27 cellular contexts compared by ENCODE assay signal in genomic region chr11:33741806-33742205, GRCh38. TPM values are rescaled to one million over a fixed set of nuclear protein-coding genes. Genes with fewer than 3 reads are reported as not detected.
"Had no signal": no experiment of that assay in that cellular context is flagged by ENCODE, and none has a peak within 500 bp of the region (broad histone marks: within the 10 kb centered on the region; RNA-seq: fewer than 3 reads in every experiment).

No MANE protein-coding gene starts in this region.

- H3K79me2 ChIP-seq: parathyroid adenoma had no signal

- H3K27me3 ChIP-seq: dorsolateral prefrontal cortex, heart left ventricle, spleen, tibial artery, upper lobe of left lung, uterus had no signal

- H3K4me3 Mint-ChIP-seq: naive thymus-derived CD4-positive, alpha-beta T cell; nephron progenitor cell; stimulated activated memory B cell treated with anti-CD40 and anti-IgM and Interleukin-4, amounts not matched to agents 10 μg/mL and 1 μg/mL and 100 μg/mL, for 72 hours; stimulated activated naive CD8-positive, alpha-beta T cell treated with anti-CD3 and anti-CD28 coated beads, Interleukin-15, Interleukin-2, amounts not matched to agents 100 ng/mL and 50 ng/mL, for 24 hours had no signal

- H3K36me3 ChIP-seq: prostate gland, uterus had no signal

- H3K27ac ChIP-seq: parathyroid adenoma, prostate gland, spleen, tibial artery, upper lobe of left lung, uterus had no signal

- ATAC-seq: stimulated activated memory B cell treated with anti-CD40 and anti-IgM and Interleukin-4, amounts not matched to agents 10 μg/mL and 1 μg/mL and 100 μg/mL, for 72 hours had no signal

- H3K9me3 Mint-ChIP-seq: stimulated activated memory B cell treated with anti-CD40 and anti-IgM and Interleukin-4, amounts not matched to agents 10 μg/mL and 1 μg/mL and 100 μg/mL, for 72 hours; stimulated activated naive CD8-positive, alpha-beta T cell treated with anti-CD3 and anti-CD28 coated beads, Interleukin-15, Interleukin-2, amounts not matched to agents 100 ng/mL and 50 ng/mL, for 24 hours had no signal

- H3K9me3 ChIP-seq: heart left ventricle, prostate gland, spleen, tibial artery, upper lobe of left lung, uterus had no signal

- H3K4me3 ChIP-seq: dorsolateral prefrontal cortex, heart left ventricle, prostate gland, spleen, tibial artery, upper lobe of left lung, uterus had no signal

- H3K27ac Mint-ChIP-seq: nephron progenitor cell; stimulated activated memory B cell treated with anti-CD40 and anti-IgM and Interleukin-4, amounts not matched to agents 10 μg/mL and 1 μg/mL and 100 μg/mL, for 72 hours; stimulated activated naive CD8-positive, alpha-beta T cell treated with anti-CD3 and anti-CD28 coated beads, Interleukin-15, Interleukin-2, amounts not matched to agents 100 ng/mL and 50 ng/mL, for 24 hours had no signal

- H3K9ac ChIP-seq: parathyroid adenoma had no signal

- H2AFZ ChIP-seq: parathyroid adenoma had no signal

- H3K4me1 ChIP-seq: prostate gland, uterus had no signal

- H3K27me3 Mint-ChIP-seq: stimulated activated memory B cell treated with anti-CD40 and anti-IgM and Interleukin-4, amounts not matched to agents 10 μg/mL and 1 μg/mL and 100 μg/mL, for 72 hours had no signal

- DNase-seq: dorsolateral prefrontal cortex; effector CD8-positive, alpha-beta T cell; heart left ventricle; left colon; nephron progenitor cell; spleen; stimulated activated CD4-positive, alpha-beta T cell treated with anti-CD3 and anti-CD28 coated beads, Interleukin-15, amount 100 ng/mL, for 24 hours; stimulated activated CD4-positive, alpha-beta T cell treated with anti-CD3 and anti-CD28 coated beads, Interleukin-1b, Interleukin-23, amount 100 ng/mL, for 48 hours; stimulated activated CD4-positive, alpha-beta T cell treated with anti-CD3 and anti-CD28 coated beads, Interleukin-4, amount 100 ng/mL, for 24 hours; tibial artery; upper lobe of left lung; uterus had no signal

RNA-seq across cellular contexts. Expression of gene C11orf91, which starts 41.2 kb away (rescaled TPM):
- total RNA-seq: frontal cortex; kidney epithelial cell; left colon; liver; lung microvascular endothelial cell; mononuclear cell; naive thymus-derived CD4-positive, alpha-beta T cell; omental fat pad; prostate gland; renal cortical epithelial cell; sciatic nerve; skeletal muscle tissue; temporal lobe; uterus had no signal
- polyA plus RNA-seq: heart left ventricle; liver; naive thymus-derived CD4-positive, alpha-beta T cell; spleen had no signal
